ENCODE assay signal across 9 cellular contexts in genomic region chr6:41966961-41967311, GRCh38. TPM values are rescaled to one million over a fixed set of nuclear protein-coding genes. Genes with fewer than 3 reads are reported as not detected.
DNase-seq lines count a peak whose midpoint lies in the region; ATAC-seq and TF ChIP-seq lines count a peak whose summit lies in the region.
"Had no signal": no experiment of that assay in that cellular context is flagged by ENCODE, and none has a peak within 500 bp of the region (broad histone marks: within the 10 kb centered on the region; RNA-seq: fewer than 3 reads in every experiment).

No MANE protein-coding gene starts in this region.

- ATAC-seq in lower lobe of right lung: peak in 1 of 2 donors; percentile 36
- ATAC-seq in GM18517 (IDR thresholded peaks at IDR 0.05; ENCODE audit: unreplicated experiment): no peak

- intact Hi-C loops in CD14-positive monocyte (cut with micrococcal nuclease) (loop anchor here in 1 of 2 donors (5.0 kb wide), 1 partner anchor 60 kb away; no protein-coding TSS in a partner anchor), lower lobe of right lung (cut with DNase I) (no loop called here)

- H3K9me3 ChIP-seq in lower lobe of right lung: no peaks in the 10 kb centered on the region

- peak overlapping the region in 4 of 7 donors; percentile 9 to 78 (median 54) for H3K27ac Mint-ChIP-seq in CD14-positive monocyte

- H3K4me1 ChIP-seq in lower lobe of right lung: peaks cover 51% of the 10 kb centered on the region

- H3K27me3 ChIP-seq in lower lobe of right lung (ENCODE audit: low read depth): no peaks in the 10 kb centered on the region

- H3K36me3 ChIP-seq in lower lobe of right lung: no peaks in the 10 kb centered on the region

- H3K9me3 Mint-ChIP-seq in CD14-positive monocyte: no peaks in the 10 kb centered on the region

- no peak overlapping the region for H3K4me3 Mint-ChIP-seq in CD14-positive monocyte

- H3K27me3 Mint-ChIP-seq in CD14-positive monocyte (ENCODE audit: low read depth in 3 of 3): peaks cover 0 to 3% (median 2%) of the 10 kb centered on the region in 3 donors

- no peaks in the 10 kb centered on the region for H3K36me3 Mint-ChIP-seq in CD14-positive monocyte

- peaks cover 39% of the 10 kb centered on the region for H3K4me1 Mint-ChIP-seq in CD14-positive monocyte

- no peak for DNase-seq in CD14-positive monocyte (ENCODE audit: low spot score)
- DNase-seq in HS-5 (ENCODE audit: low read depth): peak; percentile 58
- DNase-seq in astrocyte of the hippocampus (ENCODE audit: low read depth, low spot score): peak; percentile 94
- no peak for DNase-seq in lower lobe of right lung
- DNase-seq in stimulated activated CD4-positive, alpha-beta T cell treated with anti-CD3 and anti-CD28 coated beads, Interleukin-1b, Interleukin-23, amount 100 ng/mL, for 48 hours: no peak
- no peak for DNase-seq in NCI-H526 treated with DMSO at 0.1 percent for 48 hours (lab: John Stamatoyannopoulos, UW)
- DNase-seq in ureter (ENCODE audit: low spot score): no peak

- no peak for TF ChIP-seq CTCF in CD14-positive monocyte (IDR thresholded peaks at IDR 0.05)
- TF ChIP-seq CTCF in lower lobe of right lung (IDR thresholded peaks at IDR 0.05): no peak

- no peak overlapping the region for H3K4me3 ChIP-seq in lower lobe of right lung

- peak overlapping the region; percentile 43 for H3K27ac ChIP-seq in lower lobe of right lung
- H3K27ac ChIP-seq: KMS-11 had no signal

RNA-seq across cellular contexts. Expression of gene CCND3, which starts 25.3 kb away (rescaled TPM):
- polyA plus RNA-seq in CD14-positive monocyte: 100 to 1,000 TPM; 259 to 273 TPM
- total RNA-seq in lower lobe of right lung (182 TPM), ureter (69.1 TPM)

RNA-seq across cellular contexts. Expression of gene BYSL, which starts 45.6 kb away (rescaled TPM):
- polyA plus RNA-seq in CD14-positive monocyte: 1 to 10 TPM; 2.7 to 3.9 TPM
- total RNA-seq in lower lobe of right lung (8.9 TPM), ureter (24.6 TPM)

RNA-seq across cellular contexts. Expression of gene MED20, which starts 46.0 kb away (rescaled TPM):
- 10 to 100 TPM; 13.6 to 16.2 TPM for polyA plus RNA-seq in CD14-positive monocyte
- 12.6 TPM for total RNA-seq in lower lobe of right lung
- total RNA-seq in ureter: 23.8 TPM

Comparison
In these comparisons a context has a peak if more than half of its experiments do, and no peak if none do; other contexts are left out.
1. DNase-seq: peak in HS-5 (single experiment) and astrocyte of the hippocampus (single experiment); none in CD14-positive monocyte (single experiment), lower lobe of right lung (single experiment), stimulated activated CD4-positive, alpha-beta T cell treated with anti-CD3 and anti-CD28 coated beads, Interleukin-1b, Interleukin-23, amount 100 ng/mL, for 48 hours (single experiment), NCI-H526 treated with DMSO at 0.1 percent for 48 hours (single experiment) and ureter (single experiment).